1 cellular context compared by ENCODE assay signal in genomic region chr17:63511331-63511730, GRCh38.
TF ChIP-seq lines count a peak whose summit lies in the region.

No MANE protein-coding gene starts in this region.

TF ChIP-seq in HepG2, 621 proteins besides CTCF, POLR2A, EP300 and RAD21:
- TF ChIP-seq FOXM1 (CRISPR knock-in tag; IDR thresholded peaks at IDR 0.05) (no peak), ZNF552 (CRISPR knock-in tag; IDR thresholded peaks at IDR 0.05; ENCODE audit: borderline replicate concordance) (no peak), RCOR2 (CRISPR knock-in tag; IDR thresholded peaks at IDR 0.05) (no peak), ZNF737 (CRISPR knock-in tag; IDR thresholded peaks at IDR 0.05; ENCODE audit: borderline replicate concordance) (0 out of 2 replicates have a peak, but pooled peaks have one; percentile 35), NFATC3 (CRISPR knock-in tag; IDR thresholded peaks at IDR 0.05) (no peak), ZNF878 (CRISPR knock-in tag; IDR thresholded peaks at IDR 0.05) (no peak), ZNF770 (CRISPR knock-in tag; IDR thresholded peaks at IDR 0.05) (peak; percentile 90), DDIT3 (CRISPR knock-in tag; IDR thresholded peaks at IDR 0.05) (no peak), ARID5B (CRISPR knock-in tag; IDR thresholded peaks at IDR 0.05) (no peak)
